ENCODE assay signal across 12 cellular contexts in genomic region chr2:197229509-197230458, GRCh38.
DNase-seq lines count a peak whose midpoint lies in the region; TF ChIP-seq lines count a peak whose summit lies in the region.
"Had no signal": no experiment of that assay in that cellular context is flagged by ENCODE, and none has a peak within 500 bp of the region (broad histone marks: within the 10 kb centered on the region; RNA-seq: fewer than 3 reads in every experiment).

No MANE protein-coding gene starts in this region.

- H3K27ac ChIP-seq in neutrophil (peak overlapping the region; percentile 49), brain microvascular endothelial cell (no peak overlapping the region), esophagus squamous epithelium (no peak overlapping the region)
- H3K27ac ChIP-seq: A549, psoas muscle had no signal

- H3K27me3 ChIP-seq in neutrophil (no peaks in the 10 kb centered on the region), brain microvascular endothelial cell (replicated peaks) (no peaks in the 10 kb centered on the region), esophagus squamous epithelium (no peaks in the 10 kb centered on the region)

- no peaks in the 10 kb centered on the region for H3K9me3 ChIP-seq in neutrophil
- no peaks in the 10 kb centered on the region for H3K9me3 ChIP-seq in esophagus squamous epithelium
- H3K9me3 ChIP-seq: A549, psoas muscle had no signal

- in situ Hi-C loops in brain microvascular endothelial cell (cut with HindIII; ENCODE audit: low pct_ligation_motif_present, low sequenced_read_pairs) = no loop called here

- H3K4me3 ChIP-seq in cardiac fibroblast (replicated peaks in 1 of 2; ENCODE audit: low read depth in 2 of 2, low read length in 2 of 2) (no peak overlapping the region), neutrophil (ENCODE audit: low read depth in 1 of 2, low read length in 1 of 2) (no peak overlapping the region), brain microvascular endothelial cell (ENCODE audit: low read depth, low read length) (no peak overlapping the region), esophagus squamous epithelium (no peak overlapping the region)
- H3K4me3 ChIP-seq: A549, psoas muscle had no signal

- intact Hi-C loops in esophagus squamous epithelium (cut with DNase I) = no loop called here

- TF ChIP-seq CTCF in cardiac fibroblast (IDR thresholded peaks at IDR 0.05; ENCODE audit: low read depth, low read length) (no peak), neutrophil (IDR thresholded peaks at IDR 0.05) (no peak), brain microvascular endothelial cell (IDR thresholded peaks at IDR 0.05; ENCODE audit: low read depth, low read length, missing control alignments) (no peak), esophagus squamous epithelium (IDR thresholded peaks at IDR 0.05) (no peak)

- no peak for TF ChIP-seq POLR2A in esophagus squamous epithelium (IDR thresholded peaks at IDR 0.05)

- 58 to 60% methylated on average over 4 of the region's 4 CpGs for WGBS in esophagus squamous epithelium, 2 donors

- H3K4me1 ChIP-seq in neutrophil (ENCODE audit: control insufficient read depth in 1 of 2, insufficient read depth in 1 of 2, low read depth in 1 of 2, low read length in 1 of 2) (peaks cover 36 to 60% of the 10 kb centered on the region in 2 experiments), esophagus squamous epithelium (peaks cover 0 to 13% (median 0%) of the 10 kb centered on the region in 3 donors)
- H3K4me1 ChIP-seq: psoas muscle had no signal

- DNase-seq in NCI-H1694 treated with DMSO at 0.1 percent for 48 hours (lab: John Stamatoyannopoulos, UW) (peak; percentile 6), NCI-H1694 (lab: John Stamatoyannopoulos, UW) (no peak), HS-5 (ENCODE audit: low read depth) (peak; percentile 20), cardiac fibroblast (ENCODE audit: low read depth in 2 of 2) (peak; percentile 31 to 71), NCI-H128 (lab: John Stamatoyannopoulos, UW; ENCODE audit: unreplicated experiment) (no peak), brain microvascular endothelial cell (no peak), esophagus squamous epithelium (lab: John Stamatoyannopoulos, UW) (no peak)
- DNase-seq: activated T-cell treated with anti-CD3 and anti-CD28 coated beads, Interleukin-2, amount 50 U/mL, for 4 hours; NCI-H2227 treated with DMSO at 0.1 percent for 48 hours; psoas muscle had no signal

- H3K36me3 ChIP-seq in neutrophil (no peaks in the 10 kb centered on the region), brain microvascular endothelial cell (replicated peaks) (no peaks in the 10 kb centered on the region), esophagus squamous epithelium (no peaks in the 10 kb centered on the region)

Comparison
In these comparisons a context has a peak if more than half of its experiments do, and no peak if none do; other contexts are left out.
1. DNase-seq: peak in NCI-H1694 treated with DMSO at 0.1 percent for 48 hours (single experiment), HS-5 (single experiment) and cardiac fibroblast (2 of 2); none in NCI-H1694 (single experiment), NCI-H128 (single experiment), brain microvascular endothelial cell (single experiment) and esophagus squamous epithelium (single experiment).